In genomic region chr4:155599596-155599995, GRCh38 we compare ENCODE assay signal across 21 cellular contexts.
"Had no signal": no experiment of that assay in that cellular context is flagged by ENCODE, and none has a peak within 500 bp of the region (broad histone marks: within the 10 kb centered on the region; RNA-seq: fewer than 3 reads in every experiment).

No MANE protein-coding gene starts in this region.

- H3K4me3 ChIP-seq: coronary artery, lung, mucosa of descending colon, neural progenitor cell, ovary, right atrium auricular region, sigmoid colon, skin epidermis had no signal

- H3K27ac ChIP-seq: coronary artery, neural progenitor cell, ovary, right atrium auricular region, sigmoid colon had no signal

- DNase-seq: effector CD4-positive, alpha-beta T cell; endodermal cell; foreskin melanocyte; head of caudate nucleus; hippocampal formation; left colon; left ventricle myocardium superior; mesendoderm; mucosa of descending colon; naive thymus-derived CD8-positive, alpha-beta T cell; nucleus accumbens; ovary; sigmoid colon; stimulated activated CD4-positive, alpha-beta T cell treated with anti-CD3 and anti-CD28 coated beads, Interleukin-2, amount 100 ng/mL, for 48 hours; stimulated activated naive CD4-positive, alpha-beta T cell treated with Interleukin-2 at 50 U/mL for 16 hours; trophoblast cell had no signal

- H3K36me3 ChIP-seq: neural progenitor cell, ovary, right atrium auricular region, sigmoid colon had no signal

- H2AFZ ChIP-seq: neural progenitor cell had no signal

- H3K4me3 Mint-ChIP-seq: endodermal cell; naive thymus-derived CD8-positive, alpha-beta T cell; neural progenitor cell had no signal

- H3K9me3 ChIP-seq: mucosa of descending colon, ovary, right atrium auricular region, sigmoid colon had no signal

- H3K4me2 ChIP-seq: neural progenitor cell had no signal

- H3K36me3 Mint-ChIP-seq: naive thymus-derived CD8-positive, alpha-beta T cell; neural progenitor cell had no signal

- H3K27ac Mint-ChIP-seq: endodermal cell; naive thymus-derived CD8-positive, alpha-beta T cell; neural progenitor cell had no signal

- H3K9me3 Mint-ChIP-seq: endodermal cell; naive thymus-derived CD8-positive, alpha-beta T cell; neural progenitor cell had no signal

- H3K4me1 ChIP-seq: neural progenitor cell had no signal

- H3K9ac ChIP-seq: neural progenitor cell had no signal

- ATAC-seq: left colon; left ventricle myocardium superior; mucosa of descending colon; naive thymus-derived CD8-positive, alpha-beta T cell had no signal

- H3K4me1 Mint-ChIP-seq: naive thymus-derived CD8-positive, alpha-beta T cell; neural progenitor cell had no signal

- H3K27me3 ChIP-seq: neural progenitor cell, ovary, right atrium auricular region, sigmoid colon had no signal
